Comparison of ENCODE assay signal across 22 cellular contexts in genomic region chr10:109972372-109973001, GRCh38. TPM values are rescaled to one million over a fixed set of nuclear protein-coding genes. Genes with fewer than 3 reads are reported as not detected.
DNase-seq lines count a peak whose midpoint lies in the region; ATAC-seq, FAIRE-seq and TF ChIP-seq lines count a peak whose summit lies in the region.
"Had no signal": no experiment of that assay in that cellular context is flagged by ENCODE, and none has a peak within 500 bp of the region (broad histone marks: within the 10 kb centered on the region; RNA-seq: fewer than 3 reads in every experiment).

No MANE protein-coding gene starts in this region.

- H3K27ac ChIP-seq in A549, result no peak overlapping the region
- no peak overlapping the region for H3K27ac ChIP-seq in SJCRH30
- no peak overlapping the region for H3K27ac ChIP-seq in suprapubic skin
- H3K27ac ChIP-seq: C4-2B had no signal

- TF ChIP-seq RAD21 in A549 (conservative IDR thresholded peaks at IDR 0.05 in 1 of 2, IDR thresholded peaks at IDR 0.05 in 1 of 2), result no peak

- H3K27me3 ChIP-seq in SJCRH30 (0 out of 2 replicates have a peak, but pooled peaks cover 4% of the 10 kb centered on the region), suprapubic skin (no peaks in the 10 kb centered on the region)

- TF ChIP-seq POLR2A in A549 (IDR thresholded peaks at IDR 0.05; ENCODE audit: low read length) (no peak), suprapubic skin (IDR thresholded peaks at IDR 0.05) (no peak)

- no peak overlapping the region for H3K4me3 Mint-ChIP-seq in nephron
- H3K4me3 Mint-ChIP-seq: CD8-positive, alpha-beta T cell had no signal

- ATAC-seq in A549, result peak in 1 of 2 experiments; percentile 8; a peak in 1 of 6 replicates
- ATAC-seq: CD8-positive, alpha-beta T cell had no signal

- CTCF ChIA-PET in A549 (lab: Yijun Ruan, JAX), result interaction anchor here (0.8 to 2.4 kb wide), 3 partner anchors 15 to 165 kb away, joined by 3 to 7 read pairs (median 5); no protein-coding TSS in a partner anchor

- TF ChIP-seq EP300 in A549 (IDR thresholded peaks at IDR 0.05), result no peak
- TF ChIP-seq EP300 in suprapubic skin (IDR thresholded peaks at IDR 0.05), result no peak

- FAIRE-seq in A549 (lab: Jason Lieb, UNC), result no peak
- FAIRE-seq: A204.1, GM19239, H1 had no signal

- H3K9me3 Mint-ChIP-seq in nephron, result no peaks in the 10 kb centered on the region
- H3K9me3 Mint-ChIP-seq: CD8-positive, alpha-beta T cell had no signal

- H3K4me1 ChIP-seq in A549, result peaks cover 51% of the 10 kb centered on the region
- peaks cover 4% of the 10 kb centered on the region; the same call in 1 of the 2 replicates for H3K4me1 ChIP-seq in SJCRH30
- peaks cover 9% of the 10 kb centered on the region for H3K4me1 ChIP-seq in suprapubic skin

- peak overlapping the region; percentile 90 to 94 (median 91) for H3K27ac Mint-ChIP-seq in nephron
- H3K27ac Mint-ChIP-seq: CD8-positive, alpha-beta T cell had no signal

- peaks cover 72% of the 10 kb centered on the region for H3K4me1 Mint-ChIP-seq in nephron

- WGBS in A549 (ENCODE audit: missing lambda C conversion rate), result 50% methylated on average over 2 of the region's 2 CpGs
- WGBS in suprapubic skin, result 75% methylated on average over 2 of the region's 2 CpGs

- TF ChIP-seq CTCF in A549 (IDR thresholded peaks at IDR 0.05), result no peak
- TF ChIP-seq CTCF in nephron (IDR thresholded peaks at IDR 0.05; ENCODE audit: unreplicated experiment in 3 of 3), result no peak
- TF ChIP-seq CTCF in suprapubic skin (IDR thresholded peaks at IDR 0.05), result no peak

- DNase-seq in A549 (ENCODE audit: low read depth in 1 of 2, low spot score in 1 of 2) (no peak), DMS53 (lab: John Stamatoyannopoulos, UW) (peak; percentile 45), NCI-H446 treated with DMSO at 0.1 percent for 48 hours (lab: John Stamatoyannopoulos, UW) (peak; percentile 72), NCI-H1048 (lab: John Stamatoyannopoulos, UW) (no peak), SJCRH30 (no peak), suprapubic skin (ENCODE audit: low spot score in 2 of 2) (no peak)
- DNase-seq: Caco-2; CD8-positive, alpha-beta T cell; HCEC 1CT; Karpas-422; NCI-H1105; NCI-H1436 treated with DMSO at 0.1 percent for 48 hours; NCI-H187 treated with DMSO at 0.1 percent for 48 hours; NCI-H69; Right ventricle myocardium superior; RPMI8226; SW 1271 had no signal

- POLR2A ChIA-PET in A549 (lab: Yijun Ruan, JAX), result no interaction called here

- H3K36me3 Mint-ChIP-seq in nephron (ENCODE audit: low read depth), result no peaks in the 10 kb centered on the region
- H3K36me3 Mint-ChIP-seq: CD8-positive, alpha-beta T cell had no signal

- peak overlapping the region; percentile 43 for H3K4me2 ChIP-seq in A549

- H3K27me3 Mint-ChIP-seq in nephron (ENCODE audit: low read depth), result no peaks in the 10 kb centered on the region

- no peaks in the 10 kb centered on the region for H3K9me3 ChIP-seq in A549
- H3K9me3 ChIP-seq in SJCRH30 (replicated peaks), result no peaks in the 10 kb centered on the region
- H3K9me3 ChIP-seq in suprapubic skin, result no peaks in the 10 kb centered on the region
- H3K9me3 ChIP-seq: Caco-2 had no signal

- H3K4me3 ChIP-seq in A549 (no peak overlapping the region), SJCRH30 (no peak overlapping the region), suprapubic skin (no peak overlapping the region)

- H3K36me3 ChIP-seq in SJCRH30 (no peaks in the 10 kb centered on the region), suprapubic skin (no peaks in the 10 kb centered on the region)

TF ChIP-seq in A549, 52 proteins besides CTCF, POLR2A, EP300 and RAD21:
- TF ChIP-seq E2F6 (IDR thresholded peaks at IDR 0.05; ENCODE audit: borderline replicate concordance, low read depth) (no peak), ZC3H11A (IDR thresholded peaks at IDR 0.05) (no peak), REST (IDR thresholded peaks at IDR 0.05) (no peak), ZSCAN20 (CRISPR knock-in tag; IDR thresholded peaks at IDR 0.05) (no peak), TFCP2L1 (CRISPR knock-in tag; IDR thresholded peaks at IDR 0.05) (no peak), USF2 (IDR thresholded peaks at IDR 0.05) (no peak), NFE2L2 (conservative IDR thresholded peaks at IDR 0.05; ENCODE audit: low read length) (no peak), ESRRA (IDR thresholded peaks at IDR 0.05; ENCODE audit: borderline replicate concordance, low read length) (no peak), JUN (IDR thresholded peaks at IDR 0.05) (no peak), MAX (IDR thresholded peaks at IDR 0.05) (no peak), MAZ (IDR thresholded peaks at IDR 0.05; ENCODE audit: borderline replicate concordance, low read depth, low read length) (no peak), RFX5 (IDR thresholded peaks at IDR 0.05) (no peak), HES2 (IDR thresholded peaks at IDR 0.05) (no peak), FOSB (CRISPR knock-in tag; IDR thresholded peaks at IDR 0.05) (no peak), FOSL2 (IDR thresholded peaks at IDR 0.05) (no peak), FOSL2 (CRISPR knock-in tag; IDR thresholded peaks at IDR 0.05) (no peak), CHD2 (IDR thresholded peaks at IDR 0.05; ENCODE audit: low read length, partially characterized antibody) (no peak), KDM1A (IDR thresholded peaks at IDR 0.05; ENCODE audit: low read depth) (no peak), RARB (CRISPR knock-in tag; IDR thresholded peaks at IDR 0.05) (no peak)

RNA-seq across cellular contexts. Expression of gene ADD3, which starts 35.3 kb away (rescaled TPM):
- 48.2 and 49.1 TPM in 2 replicates for polyA plus RNA-seq in A549 (2011; rRNA removed)
- polyA plus RNA-seq in A549 (2012; cell fraction: cytosol; rRNA removed), result 7.3 and 14.4 TPM in 2 replicates
- 5.3 and 6.2 TPM in 2 replicates for polyA plus RNA-seq in A549 (2012; cell fraction: nucleus; rRNA removed)
- polyA plus RNA-seq in A549 (2017; fragmentation: RNase III; extraction: RNeasy Plus Mini Kit Qiagen cat#74134 plus additional on column Dnase treatment), result 7.8 to 11.6 TPM (median 9.8 TPM) in 3 replicates
- 36.2 and 37.6 TPM in 2 replicates for polyA minus RNA-seq in A549 (2011; rRNA and poly(A)+ RNA removed)
- total RNA-seq in SJCRH30 (2014; rRNA removed; shearing (Covaris generic)), result 51.2 and 57.8 TPM in 2 replicates
- total RNA-seq in suprapubic skin, result 100 to 1,000 TPM in 3 of 4 donors, 10 to 100 TPM in 1; 72.6 to 335 (median 279) TPM

RNA-seq across cellular contexts. Expression of gene XPNPEP1, which starts 49.2 kb away (rescaled TPM):
- polyA plus RNA-seq in A549 (2011; rRNA removed) (53.9 and 107 TPM in 2 replicates), A549 (2017; fragmentation: RNase III; extraction: RNeasy Plus Mini Kit Qiagen cat#74134 plus additional on column Dnase treatment) (30.6 to 32.7 TPM (median 32.5 TPM) in 3 replicates)
- polyA plus RNA-seq in A549 (2012; cell fraction: cytosol; rRNA removed), result 140 and 153 TPM in 2 replicates
- polyA plus RNA-seq in A549 (2012; cell fraction: nucleus; rRNA removed), result 122 and 185 TPM in 2 replicates
- 229 and 246 TPM in 2 replicates for polyA minus RNA-seq in A549 (2011; rRNA and poly(A)+ RNA removed)
- total RNA-seq in SJCRH30 (2014; rRNA removed; shearing (Covaris generic)), result 109 and 112 TPM in 2 replicates
- 100 to 1,000 TPM in 3 of 4 donors, 10 to 100 TPM in 1; 77.1 to 239 (median 109) TPM for total RNA-seq in suprapubic skin

Comparison
In these comparisons a context has a peak if more than half of its experiments do, and no peak if none do; other contexts are left out.
1. DNase-seq: peak in DMS53 (single experiment) and NCI-H446 treated with DMSO at 0.1 percent for 48 hours (single experiment); none in A549 (0 of 2), NCI-H1048 (single experiment), SJCRH30 (0 of 2) and suprapubic skin (0 of 2).